8 cellular contexts compared by ENCODE assay signal in genomic region chr14:63039800-63040380, GRCh38. TPM values are rescaled to one million over a fixed set of nuclear protein-coding genes. Genes with fewer than 3 reads are reported as not detected.
DNase-seq lines count a peak whose midpoint lies in the region; ATAC-seq and TF ChIP-seq lines count a peak whose summit lies in the region.

No MANE protein-coding gene starts in this region.

- no peak for TF ChIP-seq POLR2A in Peyer's patch (IDR thresholded peaks at IDR 0.05)

- H3K27me3 ChIP-seq in NT2/D1 (ENCODE audit: insufficient read depth, insufficient read length) (peaks cover 15% of the 10 kb centered on the region), Peyer's patch (peaks cover 0 to 4% of the 10 kb centered on the region in 2 donors)

- no peak overlapping the region for H3K27ac Mint-ChIP-seq in HFFc6

- H3K27me3 Mint-ChIP-seq in HFFc6 (ENCODE audit: insufficient read depth) = no peaks in the 10 kb centered on the region

- DNase-seq in A172 (ENCODE audit: low spot score) (peak; percentile 54), HFFc6 (peak; percentile 50), NT2/D1 (ENCODE audit: low read depth, low spot score) (peak; percentile 44), fibroblast of mammary gland (ENCODE audit: low read depth) (peak; percentile 67), Peyer's patch (no peak)
- DNase-seq in stimulated activated naive CD4-positive, alpha-beta T cell (lab: John Stamatoyannopoulos, UW) = no peak

- ATAC-seq in HG03108 (IDR thresholded peaks at IDR 0.05; ENCODE audit: unreplicated experiment) = no peak
- ATAC-seq in HG03457 (IDR thresholded peaks at IDR 0.05; ENCODE audit: unreplicated experiment) = no peak

- no peak overlapping the region for H3K4me3 Mint-ChIP-seq in HFFc6

- H3K4me3 ChIP-seq in NT2/D1 (ENCODE audit: insufficient read length, low read depth) (no peak overlapping the region), fibroblast of mammary gland (ENCODE audit: control insufficient read depth, low read depth, low read length) (no peak overlapping the region), Peyer's patch (no peak overlapping the region)

- H3K36me3 ChIP-seq in NT2/D1 (ENCODE audit: insufficient read depth, insufficient read length, low read length) = no peaks in the 10 kb centered on the region
- no peaks in the 10 kb centered on the region for H3K36me3 ChIP-seq in Peyer's patch

- no peaks in the 10 kb centered on the region for H3K9me3 ChIP-seq in NT2/D1 (ENCODE audit: insufficient read depth, low read length)
- no peaks in the 10 kb centered on the region for H3K9me3 ChIP-seq in Peyer's patch

- H3K4me1 ChIP-seq in NT2/D1 (ENCODE audit: insufficient read depth, insufficient read length) (no peaks in the 10 kb centered on the region), Peyer's patch (peaks cover 0 to under 1% (median 0%) of the 10 kb centered on the region in 4 donors)

- no peak overlapping the region for H3K9ac ChIP-seq in NT2/D1 (ENCODE audit: insufficient read length, low read depth)

- no peaks in the 10 kb centered on the region for H3K4me1 Mint-ChIP-seq in HFFc6 (ENCODE audit: low read depth)

- H3K9me3 Mint-ChIP-seq in HFFc6 = no peaks in the 10 kb centered on the region

- no peaks in the 10 kb centered on the region for H3K36me3 Mint-ChIP-seq in HFFc6 (ENCODE audit: low read depth)

- H3K27ac ChIP-seq in Peyer's patch = no peak overlapping the region

- TF ChIP-seq CTCF in HFFc6 (IDR thresholded peaks at IDR 0.05) (peak; percentile 58; the same call in 1 of the 2 replicates), fibroblast of mammary gland (conservative IDR thresholded peaks at IDR 0.05; ENCODE audit: control insufficient read depth, insufficient read depth, low read depth, low read length) (peak; percentile 51), Peyer's patch (IDR thresholded peaks at IDR 0.05) (peak in 1 of 6 experiments; percentile 5)

RNA-seq across cellular contexts. Expression of gene KCNH5, which starts 5.4 kb away (rescaled TPM):
- total RNA-seq in A172 (2014; rRNA removed; shearing (Covaris generic)) = 0.38 TPM in 1 of 2 replicates, not detected in the other
- total RNA-seq in HFFc6 (2021; fragmentation: NEBNext Ultra II Directional; extraction: Animal tissue kit (Norgen Biotek cat#: 25700)) = not detected
- total RNA-seq in Peyer's patch = not detected

Comparison
In these comparisons a context has a peak if more than half of its experiments do, and no peak if none do; other contexts are left out.
1. DNase-seq: peak in A172 (single experiment), HFFc6 (single experiment), NT2/D1 (single experiment) and fibroblast of mammary gland (single experiment); none in Peyer's patch (0 of 3) and stimulated activated naive CD4-positive, alpha-beta T cell (0 of 6).